25 cellular contexts compared by ENCODE assay signal in the genomic region with DNA sequence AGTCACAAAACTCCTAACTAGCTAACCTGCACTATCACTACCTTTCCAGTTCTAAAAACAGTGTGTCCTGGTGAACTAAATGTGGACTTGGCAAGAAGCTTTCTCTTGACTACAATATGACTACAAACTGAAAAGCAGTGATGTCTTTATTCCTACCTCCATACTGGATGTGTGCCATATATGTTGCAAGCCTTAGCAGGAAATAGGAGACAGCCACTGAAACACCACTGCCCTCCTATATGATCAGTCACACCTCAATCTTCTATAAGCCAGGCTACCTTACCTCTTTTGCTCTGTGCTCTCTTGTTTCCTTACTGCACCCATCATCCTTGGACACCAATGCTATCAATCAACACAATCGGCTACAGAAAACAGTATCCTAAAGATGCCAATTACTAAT. TPM values are rescaled to one million over a fixed set of nuclear protein-coding genes. Genes with fewer than 3 reads are reported as not detected.
A peak's percentile ranks its signal among the peaks of the same experiment; 100 is the strongest.
DNase-seq lines count a peak whose midpoint lies in the region; ATAC-seq, FAIRE-seq and TF ChIP-seq lines count a peak whose summit lies in the region.
"Had no signal": no experiment of that assay in that cellular context is flagged by ENCODE, and none has a peak within 500 bp of the region (broad histone marks: within the 10 kb centered on the region; RNA-seq: fewer than 3 reads in every experiment).

No MANE protein-coding gene starts in this region.

- ATAC-seq in T-helper 17 cell (no peak), GM18520 (IDR thresholded peaks at IDR 0.05; ENCODE audit: unreplicated experiment) (no peak)
- ATAC-seq: activated CD4-positive, CD25-positive, alpha-beta regulatory T cell treated with anti-CD3 and anti-CD28 coated beads, Interleukin-2, amount 50 U/mL, for 24 hours; activated CD8-positive, alpha-beta T cell treated with anti-CD3 and anti-CD28 coated beads, Interleukin-2, amount 10 ng/mL, durations not matched to agents 7 days and 5 days; psoas muscle had no signal

- no peaks in the 10 kb centered on the region for H3K27me3 Mint-ChIP-seq in MCF 10A (ENCODE audit: insufficient read depth, unreplicated experiment)
- H3K27me3 Mint-ChIP-seq in T-helper 17 cell, result no peaks in the 10 kb centered on the region
- H3K27me3 Mint-ChIP-seq: type B pancreatic cell had no signal

- CTCF ChIA-PET in MCF 10A (lab: Yijun Ruan, JAX), result interaction anchor here (1.9 kb wide), 1 partner anchor 13 kb away, joined by 5 read pairs; no protein-coding TSS in a partner anchor

- no TSS peak for BruUV-seq in MCF 10A (replicated peaks; lab: Mats Ljungman, UMichigan)

- POLR2A ChIA-PET in MCF 10A (lab: Yijun Ruan, JAX), result interaction anchor here (0.5 to 1.2 kb wide), 3 partner anchors 9 to 494 kb away, joined by 3 to 4 read pairs (median 3); no protein-coding TSS in a partner anchor

- H3K4me1 Mint-ChIP-seq in MCF 10A (ENCODE audit: insufficient read depth, unreplicated experiment) (peaks cover 22% of the 10 kb centered on the region), T-helper 17 cell (peaks cover 16% of the 10 kb centered on the region)

- H3K27ac Mint-ChIP-seq in MCF 10A (ENCODE audit: low read depth, unreplicated experiment), result no peak overlapping the region
- H3K27ac Mint-ChIP-seq in T-helper 17 cell, result peak overlapping the region; percentile 24
- H3K27ac Mint-ChIP-seq: activated CD8-positive, alpha-beta T cell treated with anti-CD3 and anti-CD28 coated beads, Interleukin-2, amount 10 ng/mL, durations not matched to agents 7 days and 5 days; mesothelial cell of epicardium; nephron; type B pancreatic cell had no signal

- H3K4me1 ChIP-seq in breast epithelium, result no peaks in the 10 kb centered on the region
- H3K4me1 ChIP-seq: BLaER1, colonic mucosa, psoas muscle had no signal

- H3K27me3 ChIP-seq in breast epithelium, result no peaks in the 10 kb centered on the region
- H3K27me3 ChIP-seq: BLaER1, colonic mucosa had no signal

- H3K4me3 Mint-ChIP-seq in MCF 10A (ENCODE audit: unreplicated experiment) (no peak overlapping the region), T-helper 17 cell (no peak overlapping the region)
- H3K4me3 Mint-ChIP-seq: activated CD8-positive, alpha-beta T cell treated with anti-CD3 and anti-CD28 coated beads, Interleukin-2, amount 10 ng/mL, durations not matched to agents 7 days and 5 days; mesothelial cell of epicardium; nephron; type B pancreatic cell had no signal

- H3K36me3 Mint-ChIP-seq in MCF 10A (ENCODE audit: insufficient read depth, unreplicated experiment) (peaks cover 70% of the 10 kb centered on the region), T-helper 17 cell (ENCODE audit: low read depth) (peaks cover 11% of the 10 kb centered on the region)

- H3K4me3 ChIP-seq in breast epithelium (no peak overlapping the region), fibroblast of mammary gland (ENCODE audit: control insufficient read depth, low read depth, low read length) (no peak overlapping the region), skeletal muscle cell (ENCODE audit: low read depth, low read length) (no peak overlapping the region)
- H3K4me3 ChIP-seq: BLaER1, colonic mucosa, psoas muscle had no signal

- DNase-seq in MCF 10A (ENCODE audit: unreplicated experiment) (peak; percentile 69), breast epithelium (ENCODE audit: low spot score in 2 of 2) (no peak), T-helper 17 cell (no peak), fibroblast of mammary gland (ENCODE audit: low read depth) (peak; percentile 64), skeletal muscle cell (ENCODE audit: low read depth) (peak; percentile 45), LoVo (ENCODE audit: low spot score) (no peak), GM12892 (ENCODE audit: insufficient read length) (no peak)
- DNase-seq: activated CD8-positive, alpha-beta T cell treated with anti-CD3 and anti-CD28 coated beads, Interleukin-2, amount 10 ng/mL, durations not matched to agents 7 days and 5 days; activated naive CD4-positive, alpha-beta T cell treated with Interleukin-2 at 50 U/mL for 16 hours; activated T-cell treated with anti-CD3 and anti-CD28 coated beads, Interleukin-2, amount 50 U/mL, for 1 hour; Calu3; colonic mucosa; NCI-H1436; NCI-H524 treated with DMSO at 0.1 percent for 48 hours; psoas muscle; RPMI8226; stimulated activated CD4-positive, alpha-beta T cell treated with anti-CD3 and anti-CD28 coated beads, Interleukin-4, amount 100 ng/mL, for 1 hour had no signal

- FAIRE-seq in GM12892 (lab: Jason Lieb, UNC), result no peak
- FAIRE-seq: A204.1, frontal cortex had no signal

- H3K9me3 Mint-ChIP-seq in MCF 10A (ENCODE audit: unreplicated experiment), result no peaks in the 10 kb centered on the region
- H3K9me3 Mint-ChIP-seq: nephron, type B pancreatic cell had no signal

- TF ChIP-seq POLR2A in breast epithelium (IDR thresholded peaks at IDR 0.05) (no peak), GM12892 (IDR thresholded peaks at IDR 0.05; ENCODE audit: low read depth, low read length) (no peak)

- peaks cover 9% of the 10 kb centered on the region for H3K36me3 ChIP-seq in breast epithelium
- H3K36me3 ChIP-seq: colonic mucosa had no signal

- TF ChIP-seq CTCF in MCF 10A (IDR thresholded peaks at IDR 0.05; ENCODE audit: unreplicated experiment), result no peak
- TF ChIP-seq CTCF in breast epithelium (IDR thresholded peaks at IDR 0.05), result no peak
- TF ChIP-seq CTCF in fibroblast of mammary gland (conservative IDR thresholded peaks at IDR 0.05; ENCODE audit: control insufficient read depth, insufficient read depth, low read depth, low read length), result no peak

- intact Hi-C loops in MCF 10A (cut with micrococcal nuclease) (no loop called here), breast epithelium (cut with DNase I; ENCODE audit: low total_unique reads) (no loop called here)

- H3K9me3 ChIP-seq in breast epithelium (no peaks in the 10 kb centered on the region), T-helper 17 cell (ENCODE audit: control insufficient read depth, low read length, poor library complexity, severe bottlenecking) (no peaks in the 10 kb centered on the region)
- H3K9me3 ChIP-seq: BLaER1, colonic mucosa, psoas muscle had no signal

- no peak overlapping the region for H3K27ac ChIP-seq in breast epithelium
- H3K27ac ChIP-seq: BLaER1, colonic mucosa, psoas muscle had no signal

RNA-seq across cellular contexts. Expression of gene SS18, which starts 34.1 kb away (rescaled TPM):
- total RNA-seq in MCF 10A (2022), result 89.9 and 103 TPM in 2 replicates
- total RNA-seq in breast epithelium, result 100 to 1,000 TPM in 2 of 3 donors, 10 to 100 TPM in 1; 99.1 to 205 (median 148) TPM
- 10 to 100 TPM; 51.8 to 65.5 TPM for total RNA-seq in T-helper 17 cell
- polyA plus RNA-seq in GM12892 (2012; ENCODE audit: missing spikeins), result 35.6 TPM

Comparison
In these comparisons a context has a peak if more than half of its experiments do, and no peak if none do; other contexts are left out.
1. DNase-seq: peak in MCF 10A (single experiment), fibroblast of mammary gland (single experiment) and skeletal muscle cell (single experiment); none in breast epithelium (0 of 2), T-helper 17 cell (0 of 3), LoVo (single experiment) and GM12892 (single experiment).